ENCODE assay signal across 36 cellular contexts in genomic region chr10:15640536-15641085, GRCh38.
"Had no signal": no experiment of that assay in that cellular context is flagged by ENCODE, and none has a peak within 500 bp of the region (broad histone marks: within the 10 kb centered on the region; RNA-seq: fewer than 3 reads in every experiment).

No MANE protein-coding gene starts in this region.

- H3K4me3 Mint-ChIP-seq: activated B cell treated with CpG ODN at 0.5 μM for 24 hours; activated CD4-positive, alpha-beta memory T cell treated with anti-CD3 and anti-CD28 coated beads for 36 hours; activated CD4-positive, alpha-beta T cell treated with anti-CD3 and anti-CD28 coated beads for 36 hours; activated CD4-positive, alpha-beta T cell treated with anti-CD3 and anti-CD28 coated beads, Interleukin-2, amount 10 ng/mL, durations not matched to agents 24 days and 14 days; activated CD8-positive, alpha-beta memory T cell treated with anti-CD3 and anti-CD28 coated beads, Interleukin-2, amount 10 ng/mL, durations not matched to agents 7 days and 5 days; activated CD8-positive, alpha-beta T cell treated with anti-CD3 and anti-CD28 coated beads, Interleukin-2, amount 10 ng/mL, durations not matched to agents 7 days and 5 days; activated naive CD4-positive, alpha-beta T cell treated with anti-CD3 and anti-CD28 coated beads for 36 hours; activated naive CD4-positive, alpha-beta T cell treated with anti-CD3 and anti-CD28 coated beads, Interleukin-2, amount 50 U/mL, for 24 hours; activated naive CD8-positive, alpha-beta T cell treated with anti-CD3 and anti-CD28 coated beads for 36 hours; activated naive CD8-positive, alpha-beta T cell treated with anti-CD3 and anti-CD28 coated beads, Interleukin-2, amount 50 U/mL, for 24 hours; activated T-helper 1 cell treated with anti-CD3 and anti-CD28 coated beads, Interleukin-12 subunit alpha, Interleukin-12 subunit beta, Interleukin-2, Interleukin-4 antibody, amounts not matched to agents 30 ng/mL and 10 ng/mL and 1 ng/mL, durations not matched to agents 14 hours and 24 hours and 36 hours; central memory CD8-positive, alpha-beta T cell; dendritic cell treated with granulocyte-macrophage colony-stimulating factor and Interleukin-4, amounts not matched to agents 40 ng/mL and 50 ng/mL, for 4 days; T-helper 17 cell; T-helper 2 cell treated with Interferon-gamma antibody and Interleukin-4, amounts not matched to agents 5 μg/mL and 100 μg/mL, for 36 hours had no signal

- H3K27ac ChIP-seq: brain microvascular endothelial cell, dorsolateral prefrontal cortex, esophagus muscularis mucosa, foreskin keratinocyte, gastrocnemius medialis, heart left ventricle, WERI-Rb-1 had no signal

- DNase-seq: activated B cell treated with CpG ODN at 0.5 μM for 24 hours; activated CD4-positive, alpha-beta memory T cell treated with anti-CD3 and anti-CD28 coated beads for 36 hours; activated CD4-positive, alpha-beta T cell treated with anti-CD3 and anti-CD28 coated beads for 36 hours; activated CD4-positive, alpha-beta T cell treated with anti-CD3 and anti-CD28 coated beads, Interleukin-2, amount 10 ng/mL, durations not matched to agents 24 days and 14 days; activated CD4-positive, CD25-positive, alpha-beta regulatory T cell treated with anti-CD3 and anti-CD28 coated beads, Interleukin-2, amount 50 U/mL, for 72 hours; activated CD8-positive, alpha-beta memory T cell treated with anti-CD3 and anti-CD28 coated beads, Interleukin-2, amount 10 ng/mL, durations not matched to agents 7 days and 5 days; activated CD8-positive, alpha-beta memory T cell treated with anti-CD3 and anti-CD28 coated beads, Interleukin-2, amount 50 U/mL, for 4 hours; activated CD8-positive, alpha-beta T cell treated with anti-CD3 and anti-CD28 coated beads, Interleukin-2, amount 10 ng/mL, durations not matched to agents 7 days and 5 days; activated effector memory CD4-positive, alpha-beta T cell treated with anti-CD3 and anti-CD28 coated beads, Interleukin-2, amount 50 U/mL, for 16 hours; activated naive CD4-positive, alpha-beta T cell treated with anti-CD3 and anti-CD28 coated beads for 36 hours; activated naive CD8-positive, alpha-beta T cell treated with anti-CD3 and anti-CD28 coated beads for 36 hours; activated naive CD8-positive, alpha-beta T cell treated with anti-CD3 and anti-CD28 coated beads, Interleukin-2, amount 50 U/mL, for 24 hours; activated T-cell treated with anti-CD3 and anti-CD28 coated beads, Interleukin-2, amount 50 U/mL, for 1 hour; activated T-cell treated with anti-CD3 and anti-CD28 coated beads, Interleukin-2, amount 50 U/mL, for 48 hours; brain microvascular endothelial cell; dorsolateral prefrontal cortex; effector memory CD4-positive, alpha-beta T cell; erythroblast; foreskin keratinocyte; gastrocnemius medialis; glutamatergic neuron; heart left ventricle; T-helper 1 cell; T-helper 17 cell; T1000; WERI-Rb-1 had no signal

- H3K27me3 Mint-ChIP-seq: activated B cell treated with CpG ODN at 0.5 μM for 24 hours; activated CD4-positive, alpha-beta T cell treated with anti-CD3 and anti-CD28 coated beads, Interleukin-2, amount 10 ng/mL, durations not matched to agents 24 days and 14 days; activated naive CD8-positive, alpha-beta T cell treated with anti-CD3 and anti-CD28 coated beads for 36 hours; activated naive CD8-positive, alpha-beta T cell treated with anti-CD3 and anti-CD28 coated beads, Interleukin-2, amount 50 U/mL, for 24 hours; dendritic cell treated with granulocyte-macrophage colony-stimulating factor and Interleukin-4, amounts not matched to agents 40 ng/mL and 50 ng/mL, for 4 days had no signal

- H3K36me3 ChIP-seq: brain microvascular endothelial cell, esophagus muscularis mucosa, gastrocnemius medialis, heart left ventricle, WERI-Rb-1 had no signal

- ATAC-seq: activated CD4-positive, alpha-beta T cell treated with anti-CD3 and anti-CD28 coated beads for 36 hours; activated CD8-positive, alpha-beta memory T cell treated with anti-CD3 and anti-CD28 coated beads, Interleukin-2, amount 10 ng/mL, durations not matched to agents 7 days and 5 days; activated CD8-positive, alpha-beta T cell treated with anti-CD3 and anti-CD28 coated beads, Interleukin-2, amount 10 ng/mL, durations not matched to agents 7 days and 5 days; activated naive CD8-positive, alpha-beta T cell treated with anti-CD3 and anti-CD28 coated beads, Interleukin-2, amount 50 U/mL, for 24 hours; foreskin keratinocyte; gastrocnemius medialis; heart left ventricle; T-helper 17 cell had no signal

- H3K36me3 Mint-ChIP-seq: activated CD4-positive, alpha-beta memory T cell treated with anti-CD3 and anti-CD28 coated beads for 36 hours; activated CD8-positive, alpha-beta memory T cell treated with anti-CD3 and anti-CD28 coated beads, Interleukin-2, amount 10 ng/mL, durations not matched to agents 7 days and 5 days; activated naive CD4-positive, alpha-beta T cell treated with anti-CD3 and anti-CD28 coated beads, Interleukin-2, amount 50 U/mL, for 24 hours; activated naive CD8-positive, alpha-beta T cell treated with anti-CD3 and anti-CD28 coated beads for 36 hours had no signal

- H3K4me1 ChIP-seq: foreskin keratinocyte, gastrocnemius medialis had no signal

- H3K9me3 ChIP-seq: esophagus muscularis mucosa, gastrocnemius medialis, heart left ventricle had no signal

- H3K27ac Mint-ChIP-seq: activated B cell treated with CpG ODN at 0.5 μM for 24 hours; activated CD4-positive, alpha-beta memory T cell treated with anti-CD3 and anti-CD28 coated beads for 36 hours; activated CD4-positive, alpha-beta T cell treated with anti-CD3 and anti-CD28 coated beads for 36 hours; activated CD4-positive, alpha-beta T cell treated with anti-CD3 and anti-CD28 coated beads, Interleukin-2, amount 10 ng/mL, durations not matched to agents 24 days and 14 days; activated CD8-positive, alpha-beta memory T cell treated with anti-CD3 and anti-CD28 coated beads, Interleukin-2, amount 10 ng/mL, durations not matched to agents 7 days and 5 days; activated CD8-positive, alpha-beta T cell treated with anti-CD3 and anti-CD28 coated beads, Interleukin-2, amount 10 ng/mL, durations not matched to agents 7 days and 5 days; activated naive CD4-positive, alpha-beta T cell treated with anti-CD3 and anti-CD28 coated beads for 36 hours; activated naive CD4-positive, alpha-beta T cell treated with anti-CD3 and anti-CD28 coated beads, Interleukin-2, amount 50 U/mL, for 24 hours; activated naive CD8-positive, alpha-beta T cell treated with anti-CD3 and anti-CD28 coated beads for 36 hours; activated naive CD8-positive, alpha-beta T cell treated with anti-CD3 and anti-CD28 coated beads, Interleukin-2, amount 50 U/mL, for 24 hours; activated T-helper 1 cell treated with anti-CD3 and anti-CD28 coated beads, Interleukin-12 subunit alpha, Interleukin-12 subunit beta, Interleukin-2, Interleukin-4 antibody, amounts not matched to agents 30 ng/mL and 10 ng/mL and 1 ng/mL, durations not matched to agents 14 hours and 24 hours and 36 hours; activated T-helper 2 cell treated with anti-CD3 and anti-CD28 coated beads, Interferon-gamma antibody, Interleukin-2, Interleukin-4, amounts not matched to agents 10 μg/mL and 5 μg/mL and 100 μg/mL, durations not matched to agents 14 hours and 24 hours and 36 hours; dendritic cell treated with granulocyte-macrophage colony-stimulating factor and Interleukin-4, amounts not matched to agents 40 ng/mL and 50 ng/mL, for 4 days; T-helper 17 cell; T-helper 2 cell treated with Interferon-gamma antibody and Interleukin-4, amounts not matched to agents 5 μg/mL and 100 μg/mL, for 36 hours had no signal

- H3K4me1 Mint-ChIP-seq: activated B cell treated with CpG ODN at 0.5 μM for 24 hours; activated CD4-positive, alpha-beta T cell treated with anti-CD3 and anti-CD28 coated beads for 36 hours; activated CD4-positive, alpha-beta T cell treated with anti-CD3 and anti-CD28 coated beads, Interleukin-2, amount 10 ng/mL, durations not matched to agents 24 days and 14 days; activated CD8-positive, alpha-beta memory T cell treated with anti-CD3 and anti-CD28 coated beads, Interleukin-2, amount 10 ng/mL, durations not matched to agents 7 days and 5 days; activated naive CD4-positive, alpha-beta T cell treated with anti-CD3 and anti-CD28 coated beads, Interleukin-2, amount 50 U/mL, for 24 hours; activated naive CD8-positive, alpha-beta T cell treated with anti-CD3 and anti-CD28 coated beads for 36 hours; activated naive CD8-positive, alpha-beta T cell treated with anti-CD3 and anti-CD28 coated beads, Interleukin-2, amount 50 U/mL, for 24 hours; central memory CD8-positive, alpha-beta T cell; T-helper 17 cell had no signal

- H3K27me3 ChIP-seq: brain microvascular endothelial cell, dorsolateral prefrontal cortex, esophagus muscularis mucosa, foreskin keratinocyte, gastrocnemius medialis, heart left ventricle had no signal

- H3K9me3 Mint-ChIP-seq: activated B cell treated with CpG ODN at 0.5 μM for 24 hours; activated CD4-positive, alpha-beta memory T cell treated with anti-CD3 and anti-CD28 coated beads for 36 hours; activated CD4-positive, alpha-beta T cell treated with anti-CD3 and anti-CD28 coated beads, Interleukin-2, amount 10 ng/mL, durations not matched to agents 24 days and 14 days; activated naive CD4-positive, alpha-beta T cell treated with anti-CD3 and anti-CD28 coated beads for 36 hours; activated naive CD4-positive, alpha-beta T cell treated with anti-CD3 and anti-CD28 coated beads, Interleukin-2, amount 50 U/mL, for 24 hours; activated naive CD8-positive, alpha-beta T cell treated with anti-CD3 and anti-CD28 coated beads for 36 hours; activated naive CD8-positive, alpha-beta T cell treated with anti-CD3 and anti-CD28 coated beads, Interleukin-2, amount 50 U/mL, for 24 hours; activated T-helper 1 cell treated with anti-CD3 and anti-CD28 coated beads, Interleukin-12 subunit alpha, Interleukin-12 subunit beta, Interleukin-2, Interleukin-4 antibody, amounts not matched to agents 30 ng/mL and 10 ng/mL and 1 ng/mL, durations not matched to agents 14 hours and 24 hours and 36 hours; activated T-helper 2 cell treated with anti-CD3 and anti-CD28 coated beads, Interferon-gamma antibody, Interleukin-2, Interleukin-4, amounts not matched to agents 10 μg/mL and 5 μg/mL and 100 μg/mL, durations not matched to agents 14 hours and 24 hours and 36 hours; central memory CD8-positive, alpha-beta T cell; dendritic cell treated with granulocyte-macrophage colony-stimulating factor and Interleukin-4, amounts not matched to agents 40 ng/mL and 50 ng/mL, for 4 days; T-helper 2 cell treated with Interferon-gamma antibody and Interleukin-4, amounts not matched to agents 5 μg/mL and 100 μg/mL, for 36 hours had no signal

- FAIRE-seq: astrocyte, bronchial epithelial cell had no signal

- H3K4me3 ChIP-seq: coronary artery, dorsolateral prefrontal cortex, esophagus muscularis mucosa, gastrocnemius medialis, heart left ventricle had no signal
